ENCODE assay signal across 1 cellular context in the genomic region with DNA sequence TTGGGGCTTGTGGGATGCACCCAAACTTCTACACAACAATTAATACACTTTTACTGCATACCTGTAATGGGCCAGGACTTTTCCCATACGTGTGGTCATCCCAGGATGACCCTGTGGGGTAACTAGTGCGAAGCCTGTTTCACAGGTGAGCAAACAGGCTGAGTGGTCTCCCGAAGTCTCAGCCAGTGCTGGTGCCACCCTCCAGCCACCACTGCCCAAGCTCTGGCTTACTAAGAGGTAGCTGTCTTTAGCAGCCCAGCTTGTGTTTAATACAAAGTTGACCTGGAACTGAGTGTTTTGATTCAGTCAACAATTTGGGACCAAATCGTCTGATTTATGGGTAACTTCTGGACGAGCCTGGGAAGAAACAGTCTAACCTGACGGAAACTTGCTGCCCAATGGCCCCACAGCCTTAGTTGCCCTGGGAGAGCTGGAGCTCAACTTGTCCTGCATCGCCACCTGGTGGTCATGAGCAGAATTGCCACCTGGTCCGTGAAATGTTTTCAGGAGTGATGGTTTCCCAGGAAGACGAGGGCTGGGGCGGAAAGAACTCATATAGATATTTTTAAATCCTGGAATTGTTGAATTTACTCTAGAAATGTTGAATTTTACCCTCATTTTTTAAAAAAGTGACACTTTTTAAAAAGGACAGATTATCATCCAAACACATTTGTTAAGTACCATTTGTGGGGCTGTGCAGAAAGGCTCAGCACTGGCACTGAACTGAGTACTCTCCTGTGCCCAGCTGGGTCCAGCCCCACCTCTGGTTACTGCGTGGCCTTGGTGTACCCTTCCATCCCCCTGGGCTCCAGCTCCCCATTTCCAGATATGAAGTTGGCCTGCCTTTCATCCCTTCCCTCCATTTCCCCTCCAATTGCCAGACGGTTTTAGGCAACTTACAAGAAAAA.
TF ChIP-seq lines count a peak whose summit lies in the region.

No MANE protein-coding gene starts in this region.

TF ChIP-seq in IMR-90, 13 proteins besides CTCF, POLR2A, EP300 and RAD21 (continued from another document):
- TF ChIP-seq, protein P1, sequence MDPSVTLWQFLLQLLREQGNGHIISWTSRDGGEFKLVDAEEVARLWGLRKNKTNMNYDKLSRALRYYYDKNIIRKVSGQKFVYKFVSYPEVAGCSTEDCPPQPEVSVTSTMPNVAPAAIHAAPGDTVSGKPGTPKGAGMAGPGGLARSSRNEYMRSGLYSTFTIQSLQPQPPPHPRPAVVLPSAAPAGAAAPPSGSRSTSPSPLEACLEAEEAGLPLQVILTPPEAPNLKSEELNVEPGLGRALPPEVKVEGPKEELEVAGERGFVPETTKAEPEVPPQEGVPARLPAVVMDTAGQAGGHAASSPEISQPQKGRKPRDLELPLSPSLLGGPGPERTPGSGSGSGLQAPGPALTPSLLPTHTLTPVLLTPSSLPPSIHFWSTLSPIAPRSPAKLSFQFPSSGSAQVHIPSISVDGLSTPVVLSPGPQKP (IDR thresholded peaks at IDR 0.05; ENCODE audit: borderline replicate concordance, low read depth, low read length), result no peak
- no peak for TF ChIP-seq BHLHE40 (IDR thresholded peaks at IDR 0.05; ENCODE audit: low read depth, low read length)
- no peak for TF ChIP-seq NFE2L2 (IDR thresholded peaks at IDR 0.05; ENCODE audit: low read depth, low read length)
- no peak for TF ChIP-seq MAFK (IDR thresholded peaks at IDR 0.05; ENCODE audit: low read depth, low read length)
- TF ChIP-seq, protein P2, sequence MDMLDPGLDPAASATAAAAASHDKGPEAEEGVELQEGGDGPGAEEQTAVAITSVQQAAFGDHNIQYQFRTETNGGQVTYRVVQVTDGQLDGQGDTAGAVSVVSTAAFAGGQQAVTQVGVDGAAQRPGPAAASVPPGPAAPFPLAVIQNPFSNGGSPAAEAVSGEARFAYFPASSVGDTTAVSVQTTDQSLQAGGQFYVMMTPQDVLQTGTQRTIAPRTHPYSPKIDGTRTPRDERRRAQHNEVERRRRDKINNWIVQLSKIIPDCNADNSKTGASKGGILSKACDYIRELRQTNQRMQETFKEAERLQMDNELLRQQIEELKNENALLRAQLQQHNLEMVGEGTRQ (IDR thresholded peaks at IDR 0.05; ENCODE audit: low read depth, low read length), result no peak
- TF ChIP-seq RCOR1 (IDR thresholded peaks at IDR 0.05; ENCODE audit: insufficient replicate concordance, low read length), result no peak
- TF ChIP-seq FOS (IDR thresholded peaks at IDR 0.05; ENCODE audit: low read depth, low read length), result no peak
- no peak for TF ChIP-seq CHD1 (IDR thresholded peaks at IDR 0.05; ENCODE audit: low read depth, low read length)
- TF ChIP-seq SMC3 (IDR thresholded peaks at IDR 0.05; ENCODE audit: low read depth, low read length), result peak; percentile 94
- no peak for TF ChIP-seq RFX5 (IDR thresholded peaks at IDR 0.05; ENCODE audit: low read depth, low read length)
- 0 out of 2 replicates have a peak, but pooled peaks have one; percentile 15 for TF ChIP-seq MAZ (IDR thresholded peaks at IDR 0.05; ENCODE audit: borderline replicate concordance, low read depth, low read length)
